ENCODE assay signal across 9 cellular contexts in the genomic region with DNA sequence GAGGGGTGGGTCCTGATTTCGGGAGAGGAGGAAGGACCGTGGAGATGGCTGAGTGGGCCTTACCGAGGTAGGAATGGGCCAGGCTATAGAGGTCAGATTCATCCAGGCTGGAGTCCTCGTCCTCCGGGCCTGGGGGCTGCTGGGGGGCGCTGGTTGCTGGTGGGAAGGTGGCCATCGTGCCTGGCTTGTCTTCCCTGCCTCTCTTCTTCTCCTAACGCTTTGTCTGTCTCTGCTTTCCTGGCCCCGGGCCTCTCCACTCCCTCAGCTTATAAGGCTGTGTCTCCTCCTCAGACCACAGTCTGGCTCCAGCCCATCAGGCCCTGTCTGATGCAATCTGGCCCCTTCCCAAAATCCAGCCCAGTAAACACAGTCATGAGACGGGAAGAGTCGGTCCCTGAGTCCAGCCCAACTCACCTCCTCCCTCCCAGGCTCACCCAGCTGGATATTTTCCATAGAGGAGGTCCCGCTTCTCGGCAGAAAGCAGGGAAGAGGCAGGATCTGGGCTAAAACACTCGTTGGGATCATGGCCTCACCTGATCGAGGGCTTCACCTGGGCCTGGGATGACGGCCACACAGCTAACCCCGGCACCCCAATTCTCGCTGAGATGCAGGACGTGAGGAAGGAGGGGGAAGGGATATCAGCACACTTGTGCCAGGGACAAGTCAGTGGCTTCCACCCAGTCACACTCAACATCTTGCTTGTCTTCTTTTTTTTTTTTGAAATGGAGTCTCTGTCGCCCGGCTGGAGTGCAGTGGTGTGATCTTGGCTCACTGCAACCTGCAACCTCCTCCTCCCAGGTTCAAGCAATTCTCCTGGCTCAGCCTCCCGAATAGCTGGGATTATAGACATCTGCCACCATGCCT. TPM values are rescaled to one million over a fixed set of nuclear protein-coding genes. Genes with fewer than 3 reads are reported as not detected.
DNase-seq lines count a peak whose midpoint lies in the region; ATAC-seq, FAIRE-seq and TF ChIP-seq lines count a peak whose summit lies in the region.
"Had no signal": no experiment of that assay in that cellular context is flagged by ENCODE, and none has a peak within 500 bp of the region (broad histone marks: within the 10 kb centered on the region; RNA-seq: fewer than 3 reads in every experiment).

A gene with protein sequence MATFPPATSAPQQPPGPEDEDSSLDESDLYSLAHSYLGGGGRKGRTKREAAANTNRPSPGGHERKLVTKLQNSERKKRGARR (minus strand): TSS at position 242 of the 864 bp plus-strand sequence. CDS start 67 bp downstream, at position 175.

- no peaks in the 10 kb centered on the region for H3K9me3 ChIP-seq in subcutaneous abdominal adipose tissue (ENCODE audit: control insufficient read depth in 5 of 5, low read length in 5 of 5)
- H3K9me3 ChIP-seq: SJCRH30 had no signal

- no peaks in the 10 kb centered on the region for H3K36me3 Mint-ChIP-seq in IgD-negative memory B cell

- H3K27me3 ChIP-seq in bronchial epithelial cell (ENCODE audit: control insufficient read depth, insufficient read depth, low read length) (no peaks in the 10 kb centered on the region), subcutaneous abdominal adipose tissue (ENCODE audit: control insufficient read depth in 5 of 5, insufficient read depth in 4 of 5, low read length in 5 of 5) (no peaks in the 10 kb centered on the region)
- H3K27me3 ChIP-seq: SJCRH30 had no signal

- peak; percentile 88 for DNase-seq in bronchial epithelial cell (ENCODE audit: low read depth)
- peak; percentile 87 to 97 for DNase-seq in left colon
- DNase-seq in NCI-H2081 (lab: John Stamatoyannopoulos, UW), result no peak

- no peak for FAIRE-seq in bronchial epithelial cell (lab: Jason Lieb, UNC)

- peak within 1 kb of the TSS in 2 of 3 donors; percentile 71 for H3K27ac Mint-ChIP-seq in IgD-negative memory B cell

- peak within 1 kb of the TSS; percentile 83 to 97 (median 92) for H3K9ac ChIP-seq in subcutaneous abdominal adipose tissue (ENCODE audit: low read length in 5 of 5)

- H3K4me1 Mint-ChIP-seq in IgD-negative memory B cell, result peaks cover 7 to 10% (median 8%) of the 10 kb centered on the region in 3 donors

- no peak within 1 kb of the TSS for H3K4me3 Mint-ChIP-seq in IgD-negative memory B cell

- ATAC-seq in left colon (peak; percentile 58), GM18868 (IDR thresholded peaks at IDR 0.05; ENCODE audit: unreplicated experiment) (no peak), HG03135 (IDR thresholded peaks at IDR 0.05; ENCODE audit: unreplicated experiment) (no peak), GM21786 (IDR thresholded peaks at IDR 0.05; ENCODE audit: unreplicated experiment) (no peak)

- H3K36me3 ChIP-seq in bronchial epithelial cell (ENCODE audit: control insufficient read depth, insufficient read depth, low read length) (peaks cover 8% of the 10 kb centered on the region), subcutaneous abdominal adipose tissue (ENCODE audit: control insufficient read depth in 5 of 5, insufficient read depth in 5 of 5, low read length in 5 of 5) (peaks cover 0 to 4% (median 3%) of the 10 kb centered on the region in 5 donors)
- H3K36me3 ChIP-seq: SJCRH30 had no signal

- H3K27ac ChIP-seq in subcutaneous abdominal adipose tissue (ENCODE audit: low read depth, low read length), result peak within 1 kb of the TSS; percentile 98
- H3K27ac ChIP-seq: SJCRH30 had no signal

- H3K4me3 ChIP-seq in bronchial epithelial cell (ENCODE audit: low read depth, low read length) (peak within 1 kb of the TSS; percentile 68), subcutaneous abdominal adipose tissue (ENCODE audit: low read depth in 1 of 5, low read length in 5 of 5) (peak within 1 kb of the TSS; percentile 75 to 96 (median 87))
- H3K4me3 ChIP-seq: SJCRH30 had no signal

- peaks cover 8 to 60% (median 42%) of the 10 kb centered on the region in 5 donors for H3K4me1 ChIP-seq in subcutaneous abdominal adipose tissue (ENCODE audit: control insufficient read depth in 5 of 5, insufficient read depth in 5 of 5, low read length in 5 of 5)
- H3K4me1 ChIP-seq: SJCRH30 had no signal

- H3K27me3 Mint-ChIP-seq in IgD-negative memory B cell, result peaks cover 13% of the 10 kb centered on the region

- H3K9me3 Mint-ChIP-seq in IgD-negative memory B cell, result no peaks in the 10 kb centered on the region

- intact Hi-C loops in left colon (cut with DNase I, micrococcal nuclease), result no loop called here

- TF ChIP-seq CTCF in bronchial epithelial cell (IDR thresholded peaks at IDR 0.05; ENCODE audit: insufficient read depth, low read length, severe bottlenecking), result no peak

RNA-seq across cellular contexts. Expression of the gene that starts here (rescaled TPM):
- not detected for polyA plus RNA-seq in IgD-negative memory B cell
- total RNA-seq in bronchial epithelial cell (65.3 and 163 TPM in 2 replicates), left colon (100 to 1,000 TPM in 1 of 2 donors, 10 to 100 TPM in 1; 52.2 to 106 TPM)
- total RNA-seq: SJCRH30 had no signal

Comparison
In these comparisons a context has a peak if more than half of its experiments do, and no peak if none do; other contexts are left out.
1. DNase-seq: peak in bronchial epithelial cell (single experiment) and left colon (2 of 2); none in NCI-H2081 (0 of 2).